ENCODE assay signal across 1 cellular context in genomic region chr9:135482015-135482754, GRCh38.
TF ChIP-seq lines count a peak whose summit lies in the region.

No MANE protein-coding gene starts in this region.

TF ChIP-seq in H1, 55 proteins besides CTCF, POLR2A, EP300 and RAD21:
- TF ChIP-seq KDM1A (IDR thresholded peaks at IDR 0.05; ENCODE audit: borderline replicate concordance, low read length) (no peak), JUN (IDR thresholded peaks at IDR 0.05; ENCODE audit: low read depth, low read length) (no peak), BCL11A (IDR thresholded peaks at IDR 0.05; ENCODE audit: low read depth in 2 of 2, low read length in 2 of 2) (no peak), CBX8 (IDR thresholded peaks at IDR 0.05; ENCODE audit: borderline replicate concordance, low read depth, low read length) (no peak), RBBP5 (IDR thresholded peaks at IDR 0.05; ENCODE audit: borderline replicate concordance, low read depth, low read length) (no peak), E2F6 (IDR thresholded peaks at IDR 0.05) (no peak), FOSL1 (IDR thresholded peaks at IDR 0.05; ENCODE audit: insufficient read depth, low read depth, low read length) (no peak), RXRA (IDR thresholded peaks at IDR 0.05; ENCODE audit: insufficient read depth, low read depth, low read length) (no peak), POU5F1 (IDR thresholded peaks at IDR 0.05; ENCODE audit: low read depth, low read length) (no peak), CEBPB (IDR thresholded peaks at IDR 0.05; ENCODE audit: low read depth, low read length) (no peak), MAX (IDR thresholded peaks at IDR 0.05) (no peak), SUZ12 (IDR thresholded peaks at IDR 0.05; ENCODE audit: low read length) (no peak), TAF1 (IDR thresholded peaks at IDR 0.05; ENCODE audit: low read depth, low read length) (no peak), SP1 (IDR thresholded peaks at IDR 0.05; ENCODE audit: low read depth, low read length) (no peak), MAFK (IDR thresholded peaks at IDR 0.05; ENCODE audit: low read depth, low read length) (no peak), TBP (IDR thresholded peaks at IDR 0.05; ENCODE audit: low read depth, low read length) (no peak), GTF2F1 (IDR thresholded peaks at IDR 0.05; ENCODE audit: borderline replicate concordance, low read depth, low read length) (no peak)
